Comparison of ENCODE assay signal across 18 cellular contexts in genomic region chr12:46432325-46432724, GRCh38. TPM values are rescaled to one million over a fixed set of nuclear protein-coding genes. Genes with fewer than 3 reads are reported as not detected.
DNase-seq lines count a peak whose midpoint lies in the region; ATAC-seq and TF ChIP-seq lines count a peak whose summit lies in the region.
"Had no signal": no experiment of that assay in that cellular context is flagged by ENCODE, and none has a peak within 500 bp of the region (broad histone marks: within the 10 kb centered on the region; RNA-seq: fewer than 3 reads in every experiment).

No MANE protein-coding gene starts in this region.

- 94% methylated on average over 6 of the region's 6 CpGs for WGBS in mammary epithelial cell (ENCODE audit: low coverage, missing lambda C conversion rate)
- WGBS in right lobe of liver (ENCODE audit: insufficient coverage, low coverage, low lambda C conversion rate, missing lambda C conversion rate), result 68% methylated on average over 4 of the region's 6 CpGs

- H3K27ac ChIP-seq in left ventricle myocardium inferior (replicated peaks) (peak overlapping the region; percentile 77), mammary epithelial cell (ENCODE audit: insufficient read depth, low read depth, low read length) (peak overlapping the region; percentile 100), right lobe of liver (peak overlapping the region in 2 of 3 donors; percentile 5 to 21)
- H3K27ac ChIP-seq: prostate gland had no signal

- H3K4me2 ChIP-seq in mammary epithelial cell (ENCODE audit: insufficient read depth, low read depth, low read length), result peak overlapping the region; percentile 28

- no peaks in the 10 kb centered on the region for H3K27me3 ChIP-seq in left ventricle myocardium inferior (ENCODE audit: low read depth)
- no peaks in the 10 kb centered on the region for H3K27me3 ChIP-seq in mammary epithelial cell (ENCODE audit: insufficient read depth, low read length)
- H3K27me3 ChIP-seq in right lobe of liver, result no peaks in the 10 kb centered on the region
- H3K27me3 ChIP-seq: MG63 had no signal

- dilution Hi-C loops in mammary epithelial cell (cut with HindIII; ENCODE audit: low sequenced_read_pairs), result loop anchor here (5.0 kb wide), 2 partner anchors 40 to 65 kb away; no protein-coding TSS in a partner anchor

- H3K4me1 ChIP-seq in left ventricle myocardium inferior, result peaks cover 35% of the 10 kb centered on the region
- H3K4me1 ChIP-seq in mammary epithelial cell (ENCODE audit: insufficient read depth, low read length), result peaks cover 35% of the 10 kb centered on the region
- H3K4me1 ChIP-seq in right lobe of liver, result peaks cover 0 to 14% (median 0%) of the 10 kb centered on the region in 4 donors
- H3K4me1 ChIP-seq: prostate gland had no signal

- peaks cover 3% of the 10 kb centered on the region for H3K9me3 Mint-ChIP-seq in type B pancreatic cell
- no peaks in the 10 kb centered on the region for H3K9me3 Mint-ChIP-seq in activated T-helper 1 cell treated with anti-CD3 and anti-CD28 coated beads, Interleukin-12 subunit alpha, Interleukin-12 subunit beta, Interleukin-2, Interleukin-4 antibody, amounts not matched to agents 30 ng/mL and 10 ng/mL and 1 ng/mL, durations not matched to agents 14 hours and 24 hours and 36 hours

- TF ChIP-seq POLR2A in right lobe of liver (IDR thresholded peaks at IDR 0.05), result no peak

- no peaks in the 10 kb centered on the region for H3K27me3 Mint-ChIP-seq in type B pancreatic cell
- H3K27me3 Mint-ChIP-seq in activated T-helper 1 cell treated with anti-CD3 and anti-CD28 coated beads, Interleukin-12 subunit alpha, Interleukin-12 subunit beta, Interleukin-2, Interleukin-4 antibody, amounts not matched to agents 30 ng/mL and 10 ng/mL and 1 ng/mL, durations not matched to agents 14 hours and 24 hours and 36 hours (ENCODE audit: insufficient read depth), result no peaks in the 10 kb centered on the region
- H3K27me3 Mint-ChIP-seq: activated CD4-positive, alpha-beta T cell treated with anti-CD3 and anti-CD28 coated beads for 36 hours; memory B cell had no signal

- H3K4me3 Mint-ChIP-seq in type B pancreatic cell, result no peak overlapping the region
- no peak overlapping the region for H3K4me3 Mint-ChIP-seq in activated T-helper 1 cell treated with anti-CD3 and anti-CD28 coated beads, Interleukin-12 subunit alpha, Interleukin-12 subunit beta, Interleukin-2, Interleukin-4 antibody, amounts not matched to agents 30 ng/mL and 10 ng/mL and 1 ng/mL, durations not matched to agents 14 hours and 24 hours and 36 hours
- H3K4me3 Mint-ChIP-seq: activated CD4-positive, alpha-beta T cell treated with anti-CD3 and anti-CD28 coated beads for 36 hours; CD8-positive, alpha-beta T cell; memory B cell; nephron progenitor cell had no signal

- peaks cover 23% of the 10 kb centered on the region for H3K4me1 Mint-ChIP-seq in type B pancreatic cell (ENCODE audit: unreplicated experiment)
- H3K4me1 Mint-ChIP-seq in activated T-helper 1 cell treated with anti-CD3 and anti-CD28 coated beads, Interleukin-12 subunit alpha, Interleukin-12 subunit beta, Interleukin-2, Interleukin-4 antibody, amounts not matched to agents 30 ng/mL and 10 ng/mL and 1 ng/mL, durations not matched to agents 14 hours and 24 hours and 36 hours (ENCODE audit: low read depth), result peaks cover 38% of the 10 kb centered on the region

- ATAC-seq in Right ventricle myocardium inferior, result no peak
- no peak for ATAC-seq in right lobe of liver
- no peak for ATAC-seq in GM18519 (IDR thresholded peaks at IDR 0.05; ENCODE audit: low FRiP score, unreplicated experiment)
- ATAC-seq: activated CD4-positive, alpha-beta T cell treated with anti-CD3 and anti-CD28 coated beads for 36 hours; CD8-positive, alpha-beta T cell had no signal

- peak overlapping the region; percentile 9 for H3K9ac ChIP-seq in mammary epithelial cell (ENCODE audit: insufficient read depth, low read length)

- H3K36me3 ChIP-seq in left ventricle myocardium inferior (no peaks in the 10 kb centered on the region), mammary epithelial cell (ENCODE audit: insufficient read depth, low read length) (no peaks in the 10 kb centered on the region), right lobe of liver (no peaks in the 10 kb centered on the region)
- H3K36me3 ChIP-seq: prostate gland had no signal

- CTCF ChIA-PET in mammary epithelial cell (lab: Charles Lee; ENCODE audit: low non-redundant PET), result no interaction called here

- H3K4me3 ChIP-seq in left ventricle myocardium inferior (no peak overlapping the region), mammary epithelial cell (replicated peaks in 1 of 3; ENCODE audit: insufficient read depth in 1 of 3, low read depth in 2 of 3, low read length in 3 of 3) (no peak overlapping the region), right lobe of liver (no peak overlapping the region)
- H3K4me3 ChIP-seq: MG63, prostate gland had no signal

- H3K9me3 ChIP-seq in left ventricle myocardium inferior (replicated peaks) (no peaks in the 10 kb centered on the region), mammary epithelial cell (replicated peaks; ENCODE audit: insufficient read depth, low read length) (no peaks in the 10 kb centered on the region), right lobe of liver (no peaks in the 10 kb centered on the region)
- H3K9me3 ChIP-seq: MG63, prostate gland had no signal

- DNase-seq in left ventricle myocardium inferior (no peak), Right ventricle myocardium inferior (ENCODE audit: missing footprints) (no peak), mammary epithelial cell (no peak), right lobe of liver (no peak), type B pancreatic cell (ENCODE audit: extremely low spot score, unreplicated experiment) (no peak), cerebellum (ENCODE audit: low spot score) (no peak)
- no peak for DNase-seq in activated T-helper 1 cell treated with anti-CD3 and anti-CD28 coated beads, Interleukin-12 subunit alpha, Interleukin-12 subunit beta, Interleukin-2, Interleukin-4 antibody, amounts not matched to agents 30 ng/mL and 10 ng/mL and 1 ng/mL, durations not matched to agents 14 hours and 24 hours and 36 hours (ENCODE audit: low spot score)
- DNase-seq: activated CD4-positive, alpha-beta T cell treated with anti-CD3 and anti-CD28 coated beads for 36 hours; activated effector memory CD4-positive, alpha-beta T cell treated with anti-CD3 and anti-CD28 coated beads, Interleukin-2, amount 50 U/mL, for 16 hours; CD8-positive, alpha-beta T cell; MG63; NCI-H187 treated with DMSO at 0.1 percent for 48 hours; nephron progenitor cell; NK-92 treated with Interleukin-12 subunit alpha and Interleukin-12 subunit beta, amount 100 ng/mL, for 24 hours; SIG-M5 had no signal

- intact Hi-C loops in left ventricle myocardium inferior (cut with micrococcal nuclease), result no loop called here
- intact Hi-C loops in Right ventricle myocardium inferior (cut with DNase I), result loop anchor here (5.0 kb wide), 1 partner anchor 50 kb away; no protein-coding TSS in a partner anchor
- intact Hi-C loops in mammary epithelial cell (cut with micrococcal nuclease), result loop anchor here (5.0 kb wide), 1 partner anchor 165 kb away; the partner anchor contains the start of gene SLC38A1
- intact Hi-C loops in right lobe of liver (cut with DNase I), result no loop called here
- intact Hi-C loops in activated T-helper 1 cell treated with anti-CD3 and anti-CD28 coated beads, Interleukin-12 subunit alpha, Interleukin-12 subunit beta, Interleukin-2, Interleukin-4 antibody, amounts not matched to agents 30 ng/mL and 10 ng/mL and 1 ng/mL, durations not matched to agents 14 hours and 24 hours and 36 hours (cut with micrococcal nuclease), result no loop called here

- no TSS peak for BruUV-seq in mammary epithelial cell (replicated peaks; lab: Mats Ljungman, UMichigan)

- no peak overlapping the region for H2AFZ ChIP-seq in mammary epithelial cell (ENCODE audit: low read depth, low read length)

- peak overlapping the region; percentile 32 for H3K27ac Mint-ChIP-seq in type B pancreatic cell
- no peak overlapping the region for H3K27ac Mint-ChIP-seq in activated T-helper 1 cell treated with anti-CD3 and anti-CD28 coated beads, Interleukin-12 subunit alpha, Interleukin-12 subunit beta, Interleukin-2, Interleukin-4 antibody, amounts not matched to agents 30 ng/mL and 10 ng/mL and 1 ng/mL, durations not matched to agents 14 hours and 24 hours and 36 hours
- H3K27ac Mint-ChIP-seq: CD8-positive, alpha-beta T cell; memory B cell; nephron progenitor cell had no signal

- no peaks in the 10 kb centered on the region for H3K79me2 ChIP-seq in mammary epithelial cell (ENCODE audit: insufficient read depth, low read length)

- H4K20me1 ChIP-seq in mammary epithelial cell (ENCODE audit: insufficient read depth, low read length), result no peaks in the 10 kb centered on the region

- in situ Hi-C loops in mammary epithelial cell (cut with MboI; ENCODE audit: low sequenced_read_pairs in 2 of 2), result no loop called here

- H3K36me3 Mint-ChIP-seq in type B pancreatic cell, result peaks cover 3% of the 10 kb centered on the region
- H3K36me3 Mint-ChIP-seq in activated T-helper 1 cell treated with anti-CD3 and anti-CD28 coated beads, Interleukin-12 subunit alpha, Interleukin-12 subunit beta, Interleukin-2, Interleukin-4 antibody, amounts not matched to agents 30 ng/mL and 10 ng/mL and 1 ng/mL, durations not matched to agents 14 hours and 24 hours and 36 hours (ENCODE audit: low read depth), result peaks cover 15% of the 10 kb centered on the region

- TF ChIP-seq CTCF in left ventricle myocardium inferior (IDR thresholded peaks at IDR 0.05; ENCODE audit: borderline replicate concordance), result no peak
- no peak for TF ChIP-seq CTCF in mammary epithelial cell (conservative IDR thresholded peaks at IDR 0.05 in 1 of 2, IDR thresholded peaks at IDR 0.05 in 1 of 2; ENCODE audit: extremely low read depth in 1 of 2, insufficient read depth in 1 of 2, low read depth in 1 of 2, low read length in 2 of 2)
- no peak for TF ChIP-seq CTCF in right lobe of liver (IDR thresholded peaks at IDR 0.05)
- TF ChIP-seq CTCF in type B pancreatic cell (conservative IDR thresholded peaks at IDR 0.05), result no peak

RNA-seq across cellular contexts. Expression of gene SLC38A2, which starts 59.8 kb away (rescaled TPM):
- 129 TPM for total RNA-seq in left ventricle myocardium inferior
- total RNA-seq in Right ventricle myocardium inferior, result 161 TPM
- 100 to 1,000 TPM; 774 to 995 TPM for total RNA-seq in mammary epithelial cell
- polyA plus RNA-seq in mammary epithelial cell, result 153 TPM
- 348 TPM for polyA minus RNA-seq in mammary epithelial cell
- total RNA-seq in right lobe of liver, result 100 to 1,000 TPM in 5 of 6 experiments, 10 to 100 TPM in 1; 77.0 to 463 (median 290) TPM
- 204 and 217 TPM in 2 replicates for total RNA-seq in type B pancreatic cell (ENCODE audit: low replicate concordance)
- total RNA-seq in activated T-helper 1 cell treated with anti-CD3 and anti-CD28 coated beads, Interleukin-12 subunit alpha, Interleukin-12 subunit beta, Interleukin-2, Interleukin-4 antibody, amounts not matched to agents 30 ng/mL and 10 ng/mL and 1 ng/mL, durations not matched to agents 14 hours and 24 hours and 36 hours, result 157 and 161 TPM in 2 replicates
- total RNA-seq in cerebellum, result 201 TPM

Comparison
In these comparisons a context has a peak if more than half of its experiments do, and no peak if none do; other contexts are left out.
1. intact Hi-C loops: an anchor here in Right ventricle myocardium inferior (5.0 kb wide) and mammary epithelial cell (5.0 kb wide); none called in left ventricle myocardium inferior, right lobe of liver and activated T-helper 1 cell treated with anti-CD3 and anti-CD28 coated beads, Interleukin-12 subunit alpha, Interleukin-12 subunit beta, Interleukin-2, Interleukin-4 antibody, amounts not matched to agents 30 ng/mL and 10 ng/mL and 1 ng/mL, durations not matched to agents 14 hours and 24 hours and 36 hours.
2. H3K27ac ChIP-seq: peak in every context shown above with its lines; median percentile 100 in mammary epithelial cell; 77 in left ventricle myocardium inferior; 13 in right lobe of liver.